Comparison of ENCODE assay signal across 8 cellular contexts in the genomic region with DNA sequence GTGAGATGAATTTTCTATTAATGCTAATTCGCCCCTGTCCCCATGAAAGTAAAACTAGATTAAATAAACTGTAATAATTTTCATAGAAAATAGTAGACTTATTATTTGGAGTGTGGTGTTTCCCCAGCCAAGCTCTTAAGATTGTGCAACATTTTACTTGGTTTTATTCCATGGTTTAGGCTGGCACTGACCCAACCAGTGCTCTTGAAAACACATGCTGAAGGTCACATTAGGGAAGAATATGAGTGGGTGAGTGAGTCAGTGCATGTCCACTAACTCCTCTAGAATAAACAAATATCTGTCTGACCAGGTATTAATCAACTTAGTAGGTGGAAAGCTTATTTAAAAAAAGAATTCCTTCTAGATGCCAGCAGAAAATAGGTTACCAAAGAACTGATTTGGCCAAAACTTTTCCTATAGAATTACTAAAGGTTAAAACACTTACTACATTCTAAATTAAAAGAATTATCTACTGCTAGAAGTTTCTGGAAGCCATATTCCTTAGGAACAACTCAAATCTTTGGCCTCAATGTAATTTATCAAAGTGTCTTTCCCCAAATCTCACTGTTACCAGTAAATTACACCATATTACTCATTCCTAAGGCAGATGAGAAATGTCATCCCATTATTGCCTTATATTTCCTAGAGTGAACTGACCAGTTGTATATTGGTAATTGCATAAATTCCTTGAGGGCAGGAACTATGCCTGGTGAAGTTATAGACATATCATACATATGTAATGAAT.
A peak's percentile ranks its signal among the peaks of the same experiment; 100 is the strongest.
DNase-seq lines count a peak whose midpoint lies in the region; ATAC-seq and TF ChIP-seq lines count a peak whose summit lies in the region.

No MANE protein-coding gene starts in this region.

- H3K4me3 ChIP-seq in foreskin fibroblast (ENCODE audit: low read depth in 1 of 2, low read length in 2 of 2): no peak overlapping the region

- ATAC-seq in stimulated activated naive CD8-positive, alpha-beta T cell treated with anti-CD3 and anti-CD28 coated beads, Interleukin-15, Interleukin-2, amounts not matched to agents 100 U/mL and 50 U/mL, for 24 hours: no peak
- ATAC-seq in GM21515 (IDR thresholded peaks at IDR 0.05; ENCODE audit: unreplicated experiment) (no peak), HG03139 (IDR thresholded peaks at IDR 0.05; ENCODE audit: unreplicated experiment) (no peak), GM18868 (IDR thresholded peaks at IDR 0.05; ENCODE audit: unreplicated experiment) (no peak)

- DNase-seq in DMS53 (lab: John Stamatoyannopoulos, UW) (peak; percentile 89), SHP77 (lab: John Stamatoyannopoulos, UW) (peak; percentile 33 to 69), foreskin fibroblast (peak; percentile 97 to 98), renal cortical epithelial cell (ENCODE audit: low read depth) (peak; percentile 99)
- DNase-seq in stimulated activated naive CD8-positive, alpha-beta T cell treated with anti-CD3 and anti-CD28 coated beads, Interleukin-15, Interleukin-2, amounts not matched to agents 100 U/mL and 50 U/mL, for 24 hours: no peak

- TF ChIP-seq CTCF in foreskin fibroblast (IDR thresholded peaks at IDR 0.05; ENCODE audit: low read depth, low read length): no peak
